In genomic region chr4:77959566-77960338, GRCh38 we compare ENCODE assay signal across 8 cellular contexts.
DNase-seq lines count a peak whose midpoint lies in the region; ATAC-seq, FAIRE-seq and TF ChIP-seq lines count a peak whose summit lies in the region.

No MANE protein-coding gene starts in this region.

- H3K36me3 ChIP-seq in Karpas-422 (ENCODE audit: insufficient read depth, low read length) (no peaks in the 10 kb centered on the region), Panc1 (ENCODE audit: control insufficient read depth, insufficient read depth, low read length) (no peaks in the 10 kb centered on the region), endothelial cell of umbilical vein (ENCODE audit: control insufficient read depth in 2 of 2, extremely low read depth in 1 of 2, insufficient read depth in 2 of 2, low read length in 2 of 2) (no peaks in the 10 kb centered on the region), neural cell (ENCODE audit: insufficient read depth, low read length) (no peaks in the 10 kb centered on the region)

- CTCF ChIA-PET in GM10248 (lab: Yijun Ruan, JAX) = interaction anchor here (0.6 to 1.2 kb wide), 11 partner anchors 11 to 978 kb away, joined by 3 to 5 read pairs (median 3); no protein-coding TSS in a partner anchor
- CTCF ChIA-PET in Panc1 (lab: Charles Lee) = no interaction called here
- CTCF ChIA-PET in endothelial cell of umbilical vein (lab: Charles Lee) = interaction anchor here (0.6 to 2.2 kb wide), 12 partner anchors 11 to 903 kb away, joined by 3 to 9 read pairs (median 4); partner anchors contain the start of genes FRAS1 and MRPL1

- TF ChIP-seq RAD21 in neural cell (conservative IDR thresholded peaks at IDR 0.05) = peak; percentile 89

- no peak overlapping the region for H3K27ac ChIP-seq in Karpas-422 (ENCODE audit: low read length)
- H3K27ac ChIP-seq in Panc1 (ENCODE audit: low read length) = no peak overlapping the region
- no peak overlapping the region for H3K27ac ChIP-seq in endothelial cell of umbilical vein (ENCODE audit: insufficient read depth, low read depth, low read length)
- no peak overlapping the region for H3K27ac ChIP-seq in neural cell (ENCODE audit: low read length)

- no peak overlapping the region for H2AFZ ChIP-seq in Karpas-422 (ENCODE audit: low read length)
- no peak overlapping the region for H2AFZ ChIP-seq in endothelial cell of umbilical vein (ENCODE audit: low read depth, low read length)
- H2AFZ ChIP-seq in neural cell (ENCODE audit: low read depth, low read length) = no peak overlapping the region

- no peaks in the 10 kb centered on the region for H3K9me3 ChIP-seq in Karpas-422 (ENCODE audit: low read length)
- H3K9me3 ChIP-seq in Panc1 (ENCODE audit: control insufficient read depth, insufficient read depth, low read depth, low read length) = no peaks in the 10 kb centered on the region
- H3K9me3 ChIP-seq in endothelial cell of umbilical vein (replicated peaks; ENCODE audit: control insufficient read depth, insufficient read depth, low read length) = no peaks in the 10 kb centered on the region
- H3K9me3 ChIP-seq in neural cell (ENCODE audit: low read length) = no peaks in the 10 kb centered on the region

- ATAC-seq in Panc1 (no peak), HG03108 (IDR thresholded peaks at IDR 0.05; ENCODE audit: unreplicated experiment) (no peak)
- no peak for ATAC-seq in stimulated activated naive B cell treated with anti-CD40 and anti-IgM and Interleukin-4, amounts not matched to agents 10 μg/mL and 1 μg/mL and 100 μg/mL, for 72 hours (replicated peaks)

- no peak overlapping the region for H3K4me3 Mint-ChIP-seq in stimulated activated naive B cell treated with anti-CD40 and anti-IgM and Interleukin-4, amounts not matched to agents 10 μg/mL and 1 μg/mL and 100 μg/mL, for 72 hours

- in situ Hi-C loops in Panc1 (cut with HindIII; ENCODE audit: low pct_unique_long_range_greater_than_20kb, low sequenced_read_pairs) = no loop called here

- H3K4me1 ChIP-seq in Karpas-422 (ENCODE audit: low read length) = no peaks in the 10 kb centered on the region
- no peaks in the 10 kb centered on the region for H3K4me1 ChIP-seq in Panc1 (ENCODE audit: control insufficient read depth, insufficient read depth, low read length)
- H3K4me1 ChIP-seq in endothelial cell of umbilical vein (ENCODE audit: control insufficient read depth, extremely low read depth, insufficient read depth, low read length) = no peaks in the 10 kb centered on the region

- H3F3A ChIP-seq in neural cell (ENCODE audit: insufficient read depth, low read length, poor library complexity, severe bottlenecking) = no peaks in the 10 kb centered on the region

- H4K20me1 ChIP-seq in Karpas-422 (ENCODE audit: insufficient read depth, low read depth, low read length) (no peaks in the 10 kb centered on the region), endothelial cell of umbilical vein (replicated peaks; ENCODE audit: control insufficient read depth, extremely low read depth, insufficient read depth, low read length) (no peaks in the 10 kb centered on the region), neural cell (ENCODE audit: insufficient read depth) (no peaks in the 10 kb centered on the region)

- POLR2A ChIA-PET in GM10248 (lab: Yijun Ruan, JAX) (no interaction called here), Panc1 (lab: Charles Lee) (no interaction called here), endothelial cell of umbilical vein (lab: Charles Lee) (no interaction called here)

- H3K9ac ChIP-seq in Karpas-422 (ENCODE audit: low read length) (no peak overlapping the region), endothelial cell of umbilical vein (replicated peaks; ENCODE audit: extremely low read depth, insufficient read depth, low read length) (no peak overlapping the region), neural cell (ENCODE audit: low read length) (no peak overlapping the region)

- H3K4me2 ChIP-seq in Karpas-422 (ENCODE audit: low read depth, low read length, poor library complexity, severe bottlenecking) (no peak overlapping the region), endothelial cell of umbilical vein (ENCODE audit: insufficient read depth, low read length) (no peak overlapping the region), neural cell (ENCODE audit: low read length) (no peak overlapping the region)

- TF ChIP-seq EP300 in neural cell (conservative IDR thresholded peaks at IDR 0.05; ENCODE audit: poor library complexity, severe bottlenecking) = no peak

- peak; percentile 68 for FAIRE-seq in endothelial cell of umbilical vein (lab: Jason Lieb, UNC)

- H3K27me3 ChIP-seq in Karpas-422 (ENCODE audit: low read length) (no peaks in the 10 kb centered on the region), Panc1 (ENCODE audit: control insufficient read depth, insufficient read depth, low read length) (no peaks in the 10 kb centered on the region), endothelial cell of umbilical vein (ENCODE audit: control insufficient read depth in 2 of 2, insufficient read depth in 2 of 2, low read length in 2 of 2) (no peaks in the 10 kb centered on the region), neural cell (ENCODE audit: insufficient read depth, low read depth, low read length) (no peaks in the 10 kb centered on the region)

- H3K4me3 ChIP-seq in Karpas-422 (ENCODE audit: low read length) = no peak overlapping the region
- no peak overlapping the region for H3K4me3 ChIP-seq in Panc1 (ENCODE audit: low read depth in 2 of 2, low read length in 2 of 2)
- H3K4me3 ChIP-seq in endothelial cell of umbilical vein (replicated peaks in 1 of 3; ENCODE audit: insufficient read depth in 1 of 3, low read depth in 1 of 3, low read length in 3 of 3) = no peak overlapping the region
- no peak overlapping the region for H3K4me3 ChIP-seq in neural cell (ENCODE audit: low read length)

- dilution Hi-C loops in endothelial cell of umbilical vein (cut with MboI; ENCODE audit: extremely low pct_ligation_motif_present, low sequenced_read_pairs) = no loop called here

- H3K9me1 ChIP-seq in endothelial cell of umbilical vein (replicated peaks; ENCODE audit: control insufficient read depth, extremely low read depth, insufficient read depth, low read length) = no peaks in the 10 kb centered on the region

- no peak for TF ChIP-seq POLR2A in endothelial cell of umbilical vein (IDR thresholded peaks at IDR 0.05; ENCODE audit: low read depth, low read length)

- peak; percentile 57 for TF ChIP-seq CTCF in GM10248 (IDR thresholded peaks at IDR 0.05; ENCODE audit: control extremely low read depth, extremely low read depth, low read depth, missing control alignments)
- peak; percentile 61; the same call in 1 of the 2 replicates for TF ChIP-seq CTCF in Panc1 (IDR thresholded peaks at IDR 0.05)
- peak; percentile 27 to 45 for TF ChIP-seq CTCF in endothelial cell of umbilical vein (IDR thresholded peaks at IDR 0.05; ENCODE audit: extremely low read depth in 1 of 2, insufficient read depth in 1 of 2, low read depth in 1 of 2, low read length in 2 of 2)
- TF ChIP-seq CTCF in neural cell (IDR thresholded peaks at IDR 0.05; ENCODE audit: poor library complexity, severe bottlenecking) = peak; percentile 82

- H3K36me3 Mint-ChIP-seq in stimulated activated naive B cell treated with anti-CD40 and anti-IgM and Interleukin-4, amounts not matched to agents 10 μg/mL and 1 μg/mL and 100 μg/mL, for 72 hours = peaks cover 2% of the 10 kb centered on the region in 2 donors

- DNase-seq in GM10248 (ENCODE audit: extremely low spot score) = peak; percentile 31
- peak; percentile 61 for DNase-seq in Karpas-422
- peak; percentile 18 for DNase-seq in Panc1 (ENCODE audit: low read depth, low spot score)
- DNase-seq in endothelial cell of umbilical vein (ENCODE audit: low read depth, low spot score) = peak; percentile 55
- no peak for DNase-seq in activated gamma-delta T cell treated with Interleukin-2 at 50 U/mL for 16 hours
- DNase-seq in stimulated activated naive B cell treated with anti-CD40 and anti-IgM and Interleukin-4, amounts not matched to agents 10 μg/mL and 1 μg/mL and 100 μg/mL, for 72 hours = no peak

- H3K27ac Mint-ChIP-seq in stimulated activated naive B cell treated with anti-CD40 and anti-IgM and Interleukin-4, amounts not matched to agents 10 μg/mL and 1 μg/mL and 100 μg/mL, for 72 hours = no peak overlapping the region

- no TSS peak for BruUV-seq in Panc1 (replicated peaks; lab: Mats Ljungman, UMichigan)
- no TSS peak for BruUV-seq in endothelial cell of umbilical vein (replicated peaks; lab: Mats Ljungman, UMichigan)

- no peaks in the 10 kb centered on the region for H3K9me2 ChIP-seq in Karpas-422 (replicated peaks; ENCODE audit: insufficient read depth, low read length)
- H3K9me2 ChIP-seq in neural cell (ENCODE audit: insufficient read depth, low read length) = no peaks in the 10 kb centered on the region

- H3K4me1 Mint-ChIP-seq in stimulated activated naive B cell treated with anti-CD40 and anti-IgM and Interleukin-4, amounts not matched to agents 10 μg/mL and 1 μg/mL and 100 μg/mL, for 72 hours = no peaks in the 10 kb centered on the region

- intact Hi-C loops in Panc1 (cut with micrococcal nuclease; ENCODE audit: unreplicated experiment) (loop anchor here (5.0 kb wide), 1 partner anchor 558 kb away; no protein-coding TSS in a partner anchor), endothelial cell of umbilical vein (cut with micrococcal nuclease) (loop anchor here (1.0 to 10.0 kb wide), 4 partner anchors 141 to 905 kb away; partner anchors contain the start of gene CNOT6L)

- no peaks in the 10 kb centered on the region for H3K27me3 Mint-ChIP-seq in stimulated activated naive B cell treated with anti-CD40 and anti-IgM and Interleukin-4, amounts not matched to agents 10 μg/mL and 1 μg/mL and 100 μg/mL, for 72 hours

- H3K9me3 Mint-ChIP-seq in stimulated activated naive B cell treated with anti-CD40 and anti-IgM and Interleukin-4, amounts not matched to agents 10 μg/mL and 1 μg/mL and 100 μg/mL, for 72 hours = no peaks in the 10 kb centered on the region

- H3K79me2 ChIP-seq in Karpas-422 (ENCODE audit: low read length) (no peaks in the 10 kb centered on the region), endothelial cell of umbilical vein (ENCODE audit: control insufficient read depth, insufficient read depth, low read length) (no peaks in the 10 kb centered on the region), neural cell (replicated peaks; ENCODE audit: insufficient read depth, low read length) (no peaks in the 10 kb centered on the region)

TF ChIP-seq in endothelial cell of umbilical vein, 7 proteins besides CTCF, POLR2A, EP300 and RAD21 (continues in another document):
- TF ChIP-seq JUN (IDR thresholded peaks at IDR 0.05; ENCODE audit: borderline replicate concordance, insufficient read depth, insufficient read length, low read depth) (no peak), POLR2AphosphoS5 (IDR thresholded peaks at IDR 0.05; ENCODE audit: insufficient read depth, low read depth, low read length) (no peak), EZH2 (IDR thresholded peaks at IDR 0.05; ENCODE audit: borderline replicate concordance, low read depth, low read length, severe bottlenecking) (no peak)

TF ChIP-seq in neural cell, 6 proteins besides CTCF, POLR2A, EP300 and RAD21:
- TF ChIP-seq SMC3 (conservative IDR thresholded peaks at IDR 0.05; ENCODE audit: poor library complexity) (peak; percentile 90), POLR2AphosphoS5 (IDR thresholded peaks at IDR 0.05) (no peak)

Comparison
In these comparisons a context has a peak if more than half of its experiments do, and no peak if none do; other contexts are left out.
1. DNase-seq: peak in GM10248 (single experiment), Karpas-422 (single experiment), Panc1 (single experiment) and endothelial cell of umbilical vein (single experiment); none in activated gamma-delta T cell treated with Interleukin-2 at 50 U/mL for 16 hours (single experiment) and stimulated activated naive B cell treated with anti-CD40 and anti-IgM and Interleukin-4, amounts not matched to agents 10 μg/mL and 1 μg/mL and 100 μg/mL, for 72 hours (single experiment).
2. Peak in every context shown above with its lines, with median percentiles within 50 percentile points of each other: CTCF ChIP-seq.